10 cellular contexts compared by ENCODE assay signal in the genomic region with DNA sequence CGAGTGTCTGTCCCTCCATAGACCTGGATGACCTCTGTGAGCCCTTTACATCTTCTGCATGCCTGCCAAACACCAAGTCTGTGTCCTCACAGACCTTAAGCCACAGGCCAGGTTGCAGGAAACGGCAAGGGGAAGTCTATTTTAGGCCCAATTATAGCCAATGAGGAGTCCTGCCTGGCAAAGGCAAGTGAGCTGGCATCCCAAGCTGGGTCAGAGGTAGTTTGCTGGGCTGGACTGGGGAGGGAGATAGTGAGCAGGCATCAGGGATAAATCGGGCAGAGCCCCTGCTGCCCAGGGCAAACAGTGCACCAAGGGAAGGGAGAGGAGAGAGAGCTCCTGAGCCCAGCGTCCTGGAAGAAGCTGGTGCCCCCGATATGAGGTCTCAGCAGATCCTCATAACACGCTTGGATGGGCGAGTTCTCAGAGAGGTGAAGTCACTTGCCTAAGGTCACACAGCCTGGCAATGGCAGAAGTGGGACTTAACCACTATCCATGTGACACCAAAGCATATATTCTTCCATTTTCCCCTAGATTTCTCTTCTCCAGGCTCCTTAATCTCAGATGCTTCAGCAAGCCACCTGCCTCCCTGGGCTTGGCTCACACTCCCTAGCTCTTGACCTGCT. TPM values are rescaled to one million over a fixed set of nuclear protein-coding genes. Genes with fewer than 3 reads are reported as not detected.
DNase-seq lines count a peak whose midpoint lies in the region; ATAC-seq and TF ChIP-seq lines count a peak whose summit lies in the region.
"Had no signal": no experiment of that assay in that cellular context is flagged by ENCODE, and none has a peak within 500 bp of the region (broad histone marks: within the 10 kb centered on the region; RNA-seq: fewer than 3 reads in every experiment).

No MANE protein-coding gene starts in this region.

- TF ChIP-seq CTCF in GM12875 (IDR thresholded peaks at IDR 0.05; ENCODE audit: borderline replicate concordance, insufficient read depth, low read depth, low read length) (0 out of 2 replicates have a peak, but pooled peaks have one; percentile 10), choroid plexus epithelial cell (conservative IDR thresholded peaks at IDR 0.05; ENCODE audit: low read depth, low read length) (peak; percentile 34), GM13976 (IDR thresholded peaks at IDR 0.05; ENCODE audit: borderline replicate concordance, control extremely low read depth, extremely low read depth, insufficient read depth, missing control alignments) (no peak)

- H3K4me3 ChIP-seq in GM12875 (ENCODE audit: low read depth, low read length) (no peak overlapping the region), choroid plexus epithelial cell (ENCODE audit: low read depth, low read length) (no peak overlapping the region)

- no peak for ATAC-seq in GM18870 (IDR thresholded peaks at IDR 0.05; ENCODE audit: unreplicated experiment)

- in situ Hi-C loops in GM13976 (cut with MboI; ENCODE audit: low sequenced_read_pairs, unreplicated experiment) = no loop called here

- DNase-seq in NCI-H226 (peak; percentile 54), choroid plexus epithelial cell (ENCODE audit: low read depth) (peak; percentile 36), renal cortical epithelial cell (ENCODE audit: low read depth) (peak; percentile 30), COLO829 (ENCODE audit: low spot score) (no peak), T-helper 9 cell (no peak), GM13976 (ENCODE audit: low spot score) (no peak)
- DNase-seq: hippocampal formation, SHP77 treated with DMSO at 0.1 percent for 48 hours had no signal

RNA-seq across cellular contexts. Expression of a gene that starts 3.7 kb away (rescaled TPM):
- total RNA-seq in renal cortical epithelial cell = 4.4 and 6.3 TPM in 2 replicates

Comparison
In these comparisons a context has a peak if more than half of its experiments do, and no peak if none do; other contexts are left out.
1. DNase-seq: peak in NCI-H226 (single experiment), choroid plexus epithelial cell (single experiment) and renal cortical epithelial cell (single experiment); none in COLO829 (single experiment), T-helper 9 cell (single experiment) and GM13976 (single experiment).